Comparison of ENCODE assay signal across 8 cellular contexts in genomic region chr18:12271376-12272235, GRCh38. TPM values are rescaled to one million over a fixed set of nuclear protein-coding genes. Genes with fewer than 3 reads are reported as not detected.
DNase-seq lines count a peak whose midpoint lies in the region; ATAC-seq and TF ChIP-seq lines count a peak whose summit lies in the region.

No MANE protein-coding gene starts in this region.

- no peaks in the 10 kb centered on the region for H3K9me3 Mint-ChIP-seq in HFFc6
- H3K9me3 Mint-ChIP-seq in T-helper 1 cell treated with Interleukin-12 subunit alpha and Interleukin-12 subunit beta and Interleukin-4 antibody, amounts not matched to agents 30 μg/mL and 1 μg/mL, for 36 hours: no peaks in the 10 kb centered on the region

- intact Hi-C loops in body of pancreas (cut with DNase I): no loop called here

- DNase-seq in G401 (ENCODE audit: low spot score): peak; percentile 40
- DNase-seq in HFFc6: peak; percentile 75
- peak; percentile 64 for DNase-seq in NCI-H1105 treated with DMSO at 0.1 percent for 48 hours (lab: John Stamatoyannopoulos, UW)
- DNase-seq in body of pancreas: peak; percentile 82 to 88 (median 84)
- no peak for DNase-seq in effector CD8-positive, alpha-beta T cell (lab: John Stamatoyannopoulos, UW)

- no peaks in the 10 kb centered on the region for H3K36me3 Mint-ChIP-seq in HFFc6 (ENCODE audit: low read depth)
- no peaks in the 10 kb centered on the region for H3K36me3 Mint-ChIP-seq in T-helper 1 cell treated with Interleukin-12 subunit alpha and Interleukin-12 subunit beta and Interleukin-4 antibody, amounts not matched to agents 30 μg/mL and 1 μg/mL, for 36 hours (ENCODE audit: low read depth)

- peak in 2 of 3 donors; percentile 7 to 14 for TF ChIP-seq POLR2A in body of pancreas (IDR thresholded peaks at IDR 0.05)

- in situ Hi-C loops in G401 (cut with HindIII; ENCODE audit: low sequenced_read_pairs): no loop called here

- peak overlapping the region; percentile 82; the same call in 1 of the 2 replicates for H3K9ac ChIP-seq in iPS-20b (ENCODE audit: low read depth, low read length)

- H3K27me3 ChIP-seq in body of pancreas (no peaks in the 10 kb centered on the region), iPS-20b (ENCODE audit: insufficient read depth, low read length) (no peaks in the 10 kb centered on the region)

- H3K27ac Mint-ChIP-seq in HFFc6: peak overlapping the region; percentile 83
- no peak overlapping the region for H3K27ac Mint-ChIP-seq in T-helper 1 cell treated with Interleukin-12 subunit alpha and Interleukin-12 subunit beta and Interleukin-4 antibody, amounts not matched to agents 30 μg/mL and 1 μg/mL, for 36 hours

- H3K4me3 Mint-ChIP-seq in HFFc6: peak overlapping the region; percentile 87
- H3K4me3 Mint-ChIP-seq in T-helper 1 cell treated with Interleukin-12 subunit alpha and Interleukin-12 subunit beta and Interleukin-4 antibody, amounts not matched to agents 30 μg/mL and 1 μg/mL, for 36 hours: peak overlapping the region; percentile 34

- peak; percentile 88 for TF ChIP-seq CTCF in HFFc6 (IDR thresholded peaks at IDR 0.05)
- TF ChIP-seq CTCF in body of pancreas (IDR thresholded peaks at IDR 0.05): peak; percentile 38 to 87 (median 69)

- H3K36me3 ChIP-seq in body of pancreas (replicated peaks in 1 of 2; ENCODE audit: insufficient read depth in 1 of 2, low read depth in 2 of 2) (no peaks in the 10 kb centered on the region), iPS-20b (ENCODE audit: insufficient read depth, low read depth, low read length) (no peaks in the 10 kb centered on the region)

- H3K4me3 ChIP-seq in body of pancreas (no peak overlapping the region), iPS-20b (ENCODE audit: low read length) (peak overlapping the region; percentile 72), skin epidermis (peak overlapping the region; percentile 14 to 40 (median 33))

- peaks cover 5% of the 10 kb centered on the region for H3K4me1 ChIP-seq in body of pancreas
- H3K4me1 ChIP-seq in iPS-20b (ENCODE audit: insufficient read depth, low read length): 0 out of 2 replicates have a peak, but pooled peaks cover 4% of the 10 kb centered on the region

- H3K27me3 Mint-ChIP-seq in HFFc6 (ENCODE audit: insufficient read depth): peaks cover 11% of the 10 kb centered on the region
- H3K27me3 Mint-ChIP-seq in T-helper 1 cell treated with Interleukin-12 subunit alpha and Interleukin-12 subunit beta and Interleukin-4 antibody, amounts not matched to agents 30 μg/mL and 1 μg/mL, for 36 hours (ENCODE audit: low read depth): peaks cover 3% of the 10 kb centered on the region

- H3K9me3 ChIP-seq in body of pancreas (no peaks in the 10 kb centered on the region), iPS-20b (ENCODE audit: insufficient read depth, low read depth, low read length) (no peaks in the 10 kb centered on the region)

- peak; percentile 99 for ATAC-seq in body of pancreas

- WGBS in body of pancreas, 2 donors: 17 to 27% methylated on average over 33 to 50 of the region's 51 CpGs

- no peaks in the 10 kb centered on the region for H3K4me1 Mint-ChIP-seq in HFFc6 (ENCODE audit: low read depth)
- H3K4me1 Mint-ChIP-seq in T-helper 1 cell treated with Interleukin-12 subunit alpha and Interleukin-12 subunit beta and Interleukin-4 antibody, amounts not matched to agents 30 μg/mL and 1 μg/mL, for 36 hours (ENCODE audit: low read depth): peaks cover 2% of the 10 kb centered on the region

- peak overlapping the region in 3 of 4 donors; percentile 75 to 84 (median 75) for H3K27ac ChIP-seq in body of pancreas
- no peak overlapping the region for H3K27ac ChIP-seq in iPS-20b (ENCODE audit: low read length)
- H3K27ac ChIP-seq in skin epidermis: peak overlapping the region in 12 of 21 experiments; percentile 1 to 82 (median 57)

RNA-seq across cellular contexts. Expression of gene CIDEA, which starts 17.4 kb away (rescaled TPM):
- not detected in 2 replicates for total RNA-seq in G401 (2014; rRNA removed; shearing (Covaris generic))
- total RNA-seq in HFFc6 (2021; fragmentation: NEBNext Ultra II Directional; extraction: Animal tissue kit (Norgen Biotek cat#: 25700)): not detected
- total RNA-seq in body of pancreas: 10 to 100 TPM in 1 of 2 donors, not detected in 1; 56.7 TPM

RNA-seq across cellular contexts. Expression of gene TUBB6, which starts 36.4 kb away (rescaled TPM):
- 734 and 738 TPM in 2 replicates for total RNA-seq in G401 (2014; rRNA removed; shearing (Covaris generic))
- total RNA-seq in HFFc6 (2021; fragmentation: NEBNext Ultra II Directional; extraction: Animal tissue kit (Norgen Biotek cat#: 25700)): 100 to 1,000 TPM; 434 to 602 (median 568) TPM
- total RNA-seq in body of pancreas: 100 to 1,000 TPM in 1 of 2 donors, 10 to 100 TPM in 1; 71.1 to 109 TPM

Comparison
In these comparisons a context has a peak if more than half of its experiments do, and no peak if none do; other contexts are left out.
1. H3K4me3 ChIP-seq: peak in iPS-20b (single experiment) and skin epidermis (7 of 7); none in body of pancreas (0 of 2).